In genomic region chr11:46107408-46107718, GRCh38 we compare ENCODE assay signal across 26 cellular contexts.
"Had no signal": no experiment of that assay in that cellular context is flagged by ENCODE, and none has a peak within 500 bp of the region (broad histone marks: within the 10 kb centered on the region; RNA-seq: fewer than 3 reads in every experiment).

No MANE protein-coding gene starts in this region.

- H3K4me1 ChIP-seq: colonic mucosa had no signal

- H3K4me3 Mint-ChIP-seq: dendritic cell treated with granulocyte-macrophage colony-stimulating factor and Interleukin-4, amounts not matched to agents 40 ng/mL and 50 ng/mL, for 4 days; endodermal cell; nephron progenitor cell; stimulated activated memory B cell treated with anti-CD40 and anti-IgM and Interleukin-4, amounts not matched to agents 10 μg/mL and 1 μg/mL and 100 μg/mL, for 72 hours had no signal

- DNase-seq: colonic mucosa; effector CD8-positive, alpha-beta T cell; endodermal cell; foreskin fibroblast; gastrocnemius medialis; heart left ventricle; hippocampal formation; left colon; left ventricle myocardium inferior; lower lobe of right lung; nephron progenitor cell; ovary; posterior cingulate gyrus; psoas muscle; right cardiac atrium; sigmoid colon; spleen; stimulated activated CD4-positive, alpha-beta T cell treated with anti-CD3 and anti-CD28 coated beads, Interleukin-4, amount 100 ng/mL, for 4 hours; stimulated activated naive CD8-positive, alpha-beta T cell treated with anti-CD3 and anti-CD28 coated beads, Interleukin-15, Interleukin-2, amounts not matched to agents 100 U/mL and 50 U/mL, for 24 hours; testis; tibial artery; upper lobe of left lung had no signal

- H3K27me3 ChIP-seq: colonic mucosa, gastrocnemius medialis, heart left ventricle, ovary, sigmoid colon, spleen, testis, tibial artery, upper lobe of left lung had no signal

- H3K27ac Mint-ChIP-seq: endodermal cell; stimulated activated memory B cell treated with anti-CD40 and anti-IgM and Interleukin-4, amounts not matched to agents 10 μg/mL and 1 μg/mL and 100 μg/mL, for 72 hours had no signal

- ATAC-seq: esophagus mucosa; left colon; stimulated activated memory B cell treated with anti-CD40 and anti-IgM and Interleukin-4, amounts not matched to agents 10 μg/mL and 1 μg/mL and 100 μg/mL, for 72 hours; stimulated activated naive CD8-positive, alpha-beta T cell treated with anti-CD3 and anti-CD28 coated beads, Interleukin-15, Interleukin-2, amounts not matched to agents 100 U/mL and 50 U/mL, for 24 hours had no signal

- H3K36me3 Mint-ChIP-seq: stimulated activated memory B cell treated with anti-CD40 and anti-IgM and Interleukin-4, amounts not matched to agents 10 μg/mL and 1 μg/mL and 100 μg/mL, for 72 hours had no signal

- H3K4me3 ChIP-seq: colonic mucosa, heart left ventricle, left ventricle myocardium inferior, lower lobe of right lung, ovary, psoas muscle, sigmoid colon, spleen, testis, tibial artery, upper lobe of left lung had no signal

- H3K27ac ChIP-seq: colonic mucosa, epithelial cell of prostate, lower lobe of right lung, psoas muscle, tibial artery, upper lobe of left lung had no signal

- H3K27me3 Mint-ChIP-seq: dendritic cell treated with granulocyte-macrophage colony-stimulating factor and Interleukin-4, amounts not matched to agents 40 ng/mL and 50 ng/mL, for 4 days; stimulated activated memory B cell treated with anti-CD40 and anti-IgM and Interleukin-4, amounts not matched to agents 10 μg/mL and 1 μg/mL and 100 μg/mL, for 72 hours had no signal

- H3K9me3 Mint-ChIP-seq: dendritic cell treated with granulocyte-macrophage colony-stimulating factor and Interleukin-4, amounts not matched to agents 40 ng/mL and 50 ng/mL, for 4 days; endodermal cell; nephron progenitor cell; stimulated activated memory B cell treated with anti-CD40 and anti-IgM and Interleukin-4, amounts not matched to agents 10 μg/mL and 1 μg/mL and 100 μg/mL, for 72 hours had no signal

- H3K36me3 ChIP-seq: colonic mucosa, gastrocnemius medialis, heart left ventricle, left ventricle myocardium inferior, lower lobe of right lung, ovary, sigmoid colon, tibial artery, upper lobe of left lung had no signal

- H3K9me3 ChIP-seq: colonic mucosa, gastrocnemius medialis, heart left ventricle, left ventricle myocardium inferior, lower lobe of right lung, ovary, psoas muscle, sigmoid colon, spleen, testis, tibial artery, upper lobe of left lung had no signal
